Comparison of ENCODE assay signal across 8 cellular contexts in the genomic region with DNA sequence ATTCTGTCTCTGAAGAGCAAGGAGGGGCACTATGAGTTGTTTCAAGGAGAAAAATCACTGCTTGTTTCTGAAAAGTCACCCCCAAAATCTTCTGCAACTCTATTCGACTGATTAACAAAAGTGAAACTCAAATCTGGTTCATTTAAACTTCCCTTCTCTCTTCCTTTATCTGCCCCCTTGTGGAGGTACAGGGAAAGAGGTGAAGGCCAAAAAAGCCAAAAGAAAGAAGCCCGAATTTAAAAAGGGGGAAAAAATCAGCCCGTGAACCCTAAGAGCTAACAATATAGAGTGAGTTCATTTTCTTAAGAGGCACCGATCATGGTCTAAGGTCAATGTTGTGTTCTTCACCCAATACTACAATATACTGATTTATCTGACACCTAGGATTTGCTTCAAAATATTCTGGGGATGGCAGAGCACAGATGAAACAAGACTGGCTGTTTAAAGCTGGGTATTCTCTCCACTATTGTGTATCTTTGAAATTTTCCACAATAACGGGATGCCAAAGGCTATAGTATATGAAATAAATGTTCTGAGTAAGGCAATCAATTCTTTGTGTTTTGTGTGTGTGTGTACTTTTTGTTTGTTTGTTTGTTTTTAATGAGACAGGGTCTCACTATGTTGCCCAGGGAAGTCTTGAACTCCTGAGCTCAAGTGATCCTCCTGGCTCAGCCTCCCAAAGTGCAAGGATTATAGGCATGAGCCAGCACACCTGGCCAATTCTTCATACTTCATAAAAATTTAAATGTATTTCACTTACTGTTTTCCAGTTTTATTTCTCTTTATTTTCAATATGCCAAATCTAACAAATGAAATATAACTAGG. TPM values are rescaled to one million over a fixed set of nuclear protein-coding genes. Genes with fewer than 3 reads are reported as not detected.
DNase-seq lines count a peak whose midpoint lies in the region; ATAC-seq and TF ChIP-seq lines count a peak whose summit lies in the region.

No MANE protein-coding gene starts in this region.

- POLR2A ChIA-PET in naive thymus-derived CD4-positive, alpha-beta T cell (lab: Charles Lee): interaction anchor here (0.8 to 1.7 kb wide), 3 partner anchors 55 to 353 kb away, joined by 3 to 8 read pairs (median 3); partner anchors contain the start of genes CRYL1 and EEF1AKMT1

- H3K4me3 Mint-ChIP-seq in naive thymus-derived CD4-positive, alpha-beta T cell: peak overlapping the region in 8 of 10 donors; percentile 51 to 81 (median 73)

- TF ChIP-seq CTCF in epithelial cell of proximal tubule (conservative IDR thresholded peaks at IDR 0.05; ENCODE audit: low read depth, low read length): peak; percentile 89

- peak; percentile 93 for ATAC-seq in naive thymus-derived CD4-positive, alpha-beta T cell
- no peak for ATAC-seq in GM21528 (IDR thresholded peaks at IDR 0.05; ENCODE audit: low FRiP score, unreplicated experiment)

- H3K4me3 ChIP-seq in epithelial cell of proximal tubule (ENCODE audit: low read depth, low read length): peak overlapping the region; percentile 36
- H3K4me3 ChIP-seq in naive thymus-derived CD4-positive, alpha-beta T cell (ENCODE audit: low read length): no peak overlapping the region

- H3K27me3 ChIP-seq in naive thymus-derived CD4-positive, alpha-beta T cell (ENCODE audit: control insufficient read depth in 2 of 2, insufficient read depth in 2 of 2, low read length in 2 of 2): no peaks in the 10 kb centered on the region

- DNase-seq in DMS 273 (lab: John Stamatoyannopoulos, UW; ENCODE audit: unreplicated experiment) (peak; percentile 72), GM19240 (ENCODE audit: insufficient read length, low spot score) (peak; percentile 4), NCI-H128 (lab: John Stamatoyannopoulos, UW; ENCODE audit: unreplicated experiment) (peak; percentile 34), epithelial cell of proximal tubule (ENCODE audit: low read depth) (peak; percentile 9), NCI-H1436 (lab: John Stamatoyannopoulos, UW) (no peak)
- DNase-seq in activated CD4-positive, alpha-beta T cell treated with anti-CD3 and anti-CD28 coated beads for 4 hours: peak; percentile 14 to 49
- peak in 7 of 9 donors; percentile 46 to 75 (median 67) for DNase-seq in naive thymus-derived CD4-positive, alpha-beta T cell

- no peaks in the 10 kb centered on the region for H3K9me3 ChIP-seq in naive thymus-derived CD4-positive, alpha-beta T cell (ENCODE audit: control insufficient read depth in 2 of 3, low read length in 3 of 3)

- H3K9me3 Mint-ChIP-seq in naive thymus-derived CD4-positive, alpha-beta T cell: no peaks in the 10 kb centered on the region

- peaks cover 0 to 4% (median 0%) of the 10 kb centered on the region in 3 experiments for H3K36me3 ChIP-seq in naive thymus-derived CD4-positive, alpha-beta T cell (ENCODE audit: control insufficient read depth in 2 of 3, insufficient read depth in 3 of 3, low read length in 3 of 3)

- peak overlapping the region; percentile 14 for H3K27ac ChIP-seq in naive thymus-derived CD4-positive, alpha-beta T cell (ENCODE audit: low read depth, low read length)

- intact Hi-C loops in naive thymus-derived CD4-positive, alpha-beta T cell (cut with micrococcal nuclease): loop anchor here (1.0 to 10.0 kb wide), 10 partner anchors 56 to 646 kb away; partner anchors contain the start of genes EEF1AKMT1 (in 2 of the 2) and XPO4 (in 1 of the 2)

- H3K36me3 Mint-ChIP-seq in naive thymus-derived CD4-positive, alpha-beta T cell: peaks cover 0 to 6% (median 0%) of the 10 kb centered on the region in 5 donors

- peak overlapping the region; percentile 35 to 87 (median 77) for H3K27ac Mint-ChIP-seq in naive thymus-derived CD4-positive, alpha-beta T cell

- peaks cover 7 to 15% (median 10%) of the 10 kb centered on the region in 7 donors for H3K4me1 Mint-ChIP-seq in naive thymus-derived CD4-positive, alpha-beta T cell

- H3K27me3 Mint-ChIP-seq in naive thymus-derived CD4-positive, alpha-beta T cell: no peaks in the 10 kb centered on the region

- CTCF ChIA-PET in naive thymus-derived CD4-positive, alpha-beta T cell (lab: Charles Lee): interaction anchor here (0.6 to 4.8 kb wide), 16 partner anchors 10 to 632 kb away, joined by 3 to 65 read pairs (median 4); no protein-coding TSS in a partner anchor

- no peaks in the 10 kb centered on the region for H3K4me1 ChIP-seq in naive thymus-derived CD4-positive, alpha-beta T cell (ENCODE audit: control insufficient read depth in 2 of 2, insufficient read depth in 2 of 2, low read length in 2 of 2)

RNA-seq across cellular contexts. Expression of gene EEF1AKMT1, which starts 55.0 kb away (rescaled TPM):
- total RNA-seq in epithelial cell of proximal tubule: 14.6 and 16.0 TPM in 2 replicates
- total RNA-seq in naive thymus-derived CD4-positive, alpha-beta T cell: 10 to 100 TPM in 1 of 5 experiments, 1 to 10 TPM in 4; 4.2 to 11.2 (median 8.5) TPM
- 10 to 100 TPM; 13.1 to 14.1 TPM for polyA plus RNA-seq in naive thymus-derived CD4-positive, alpha-beta T cell
